ENCODE assay signal across 24 cellular contexts in the genomic region with DNA sequence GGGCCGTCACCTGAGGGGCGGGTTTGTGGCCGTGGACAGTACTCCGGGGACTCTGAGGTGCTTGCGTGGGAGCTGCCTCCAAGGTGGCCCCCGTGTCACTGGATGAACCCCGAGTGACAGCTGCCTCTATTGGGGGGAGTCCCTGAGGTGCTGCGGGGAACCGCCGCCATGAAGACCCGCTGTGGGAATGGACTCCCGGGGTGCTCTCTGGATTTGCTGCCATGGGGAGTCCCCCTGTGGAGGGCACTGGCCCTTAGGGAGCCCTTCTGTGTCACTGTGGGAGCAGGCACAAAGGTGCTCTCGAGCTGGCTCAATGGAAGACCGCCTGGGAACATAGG.
DNase-seq lines count a peak whose midpoint lies in the region; ATAC-seq and TF ChIP-seq lines count a peak whose summit lies in the region.
"Had no signal": no experiment of that assay in that cellular context is flagged by ENCODE, and none has a peak within 500 bp of the region (broad histone marks: within the 10 kb centered on the region; RNA-seq: fewer than 3 reads in every experiment).

No MANE protein-coding gene starts in this region.

- peaks cover 70% of the 10 kb centered on the region for H3K27me3 ChIP-seq in left ventricle myocardium inferior (ENCODE audit: low read depth)
- H3K27me3 ChIP-seq in hepatocyte, result peaks cover 58% of the 10 kb centered on the region
- peaks cover 4 to 30% (median 6%) of the 10 kb centered on the region in 3 donors for H3K27me3 ChIP-seq in sigmoid colon
- H3K27me3 ChIP-seq: SJCRH30 had no signal

- TF ChIP-seq CTCF in left ventricle myocardium inferior (IDR thresholded peaks at IDR 0.05; ENCODE audit: borderline replicate concordance), result no peak
- no peak for TF ChIP-seq CTCF in hepatocyte (IDR thresholded peaks at IDR 0.05; ENCODE audit: poor library complexity)
- no peak for TF ChIP-seq CTCF in sigmoid colon (IDR thresholded peaks at IDR 0.05)
- TF ChIP-seq CTCF in GM10266 (IDR thresholded peaks at IDR 0.05; ENCODE audit: control insufficient read depth, insufficient read depth, low read depth, missing control alignments), result no peak

- H3K4me1 ChIP-seq in left ventricle myocardium inferior (peaks cover 5% of the 10 kb centered on the region), hepatocyte (ENCODE audit: insufficient read depth) (no peaks in the 10 kb centered on the region), sigmoid colon (peaks cover 0 to 9% (median 6%) of the 10 kb centered on the region in 4 donors)
- H3K4me1 ChIP-seq: SJCRH30 had no signal

- WGBS in hepatocyte (ENCODE audit: low lambda C conversion rate, missing lambda C conversion rate), result 94% methylated on average over 10 of the region's 14 CpGs
- 72 to 76% methylated on average over 14 of the region's 14 CpGs for WGBS in sigmoid colon, 2 donors

- no peaks in the 10 kb centered on the region for H3K9me2 ChIP-seq in hepatocyte (replicated peaks; ENCODE audit: insufficient read depth)

- peak overlapping the region; percentile 69 for H3K4me2 ChIP-seq in hepatocyte
- H3K4me2 ChIP-seq: PC-9 had no signal

- H3K9me3 ChIP-seq in left ventricle myocardium inferior (replicated peaks) (peaks cover 13% of the 10 kb centered on the region), hepatocyte (ENCODE audit: low read depth) (no peaks in the 10 kb centered on the region), sigmoid colon (no peaks in the 10 kb centered on the region)
- H3K9me3 ChIP-seq: MG63, SJCRH30 had no signal

- H4K20me1 ChIP-seq in hepatocyte (ENCODE audit: insufficient read depth, poor library complexity, severe bottlenecking), result no peaks in the 10 kb centered on the region

- ATAC-seq in left ventricle myocardium superior (no peak), HG03565 (IDR thresholded peaks at IDR 0.05; ENCODE audit: unreplicated experiment) (no peak)
- ATAC-seq: Right ventricle myocardium inferior had no signal

- intact Hi-C loops in left ventricle myocardium inferior (cut with micrococcal nuclease), result no loop called here
- intact Hi-C loops in left ventricle myocardium superior (cut with micrococcal nuclease), result no loop called here
- intact Hi-C loops in sigmoid colon (cut with DNase I), result no loop called here

- H3K4me3 ChIP-seq in left ventricle myocardium inferior, result peak overlapping the region; percentile 48
- H3K4me3 ChIP-seq in hepatocyte, result no peak overlapping the region
- H3K4me3 ChIP-seq in sigmoid colon, result peak overlapping the region in 3 of 4 donors; percentile 18 to 39 (median 20)
- H3K4me3 ChIP-seq: MG63, PC-9, SJCRH30 had no signal

- no peak for DNase-seq in left ventricle myocardium inferior
- DNase-seq in left ventricle myocardium superior, result no peak
- no peak for DNase-seq in hepatocyte (ENCODE audit: low spot score)
- no peak for DNase-seq in sigmoid colon
- DNase-seq in GM10266 (ENCODE audit: extremely low spot score), result no peak
- no peak for DNase-seq in activated CD8-positive, alpha-beta memory T cell treated with anti-CD3 and anti-CD28 coated beads, Interleukin-2, amount 50 U/mL, for 48 hours
- no peak for DNase-seq in NCI-H446 treated with DMSO at 0.1 percent for 48 hours (lab: John Stamatoyannopoulos, UW)
- DNase-seq: 8988T; ACHN; Calu3; DMS79 treated with DMSO at 0.1 percent for 48 hours; GF-D8; KBM-7; MG63; NCI-H1105 treated with DMSO at 0.1 percent for 48 hours; NCI-H146; NCI-H2107; NCI-H524 treated with DMSO at 0.1 percent for 48 hours; NCI-H82; NK-92 treated with Interleukin-12 subunit alpha and Interleukin-12 subunit beta, amount 100 ng/mL, for 24 hours; PC-9; SJCRH30 had no signal

- H3K36me3 ChIP-seq in left ventricle myocardium inferior, result no peaks in the 10 kb centered on the region
- H3K36me3 ChIP-seq in hepatocyte (replicated peaks; ENCODE audit: insufficient read depth, low read depth), result no peaks in the 10 kb centered on the region
- no peaks in the 10 kb centered on the region for H3K36me3 ChIP-seq in sigmoid colon
- H3K36me3 ChIP-seq: MG63, SJCRH30 had no signal

- TF ChIP-seq POLR2A in sigmoid colon (IDR thresholded peaks at IDR 0.05), result no peak

- no peak for TF ChIP-seq EP300 in sigmoid colon (IDR thresholded peaks at IDR 0.05)

- H2AFZ ChIP-seq in hepatocyte, result no peak overlapping the region
- H2AFZ ChIP-seq: PC-9 had no signal

- H3K79me2 ChIP-seq in hepatocyte, result no peaks in the 10 kb centered on the region

- H3K27ac ChIP-seq in left ventricle myocardium inferior (replicated peaks) (no peak overlapping the region), hepatocyte (no peak overlapping the region), sigmoid colon (no peak overlapping the region)
- H3K27ac ChIP-seq: PC-9, SJCRH30 had no signal
